9 cellular contexts compared by ENCODE assay signal in genomic region chr4:78293841-78294301, GRCh38.
DNase-seq lines count a peak whose midpoint lies in the region; ATAC-seq and TF ChIP-seq lines count a peak whose summit lies in the region.
"Had no signal": no experiment of that assay in that cellular context is flagged by ENCODE, and none has a peak within 500 bp of the region (broad histone marks: within the 10 kb centered on the region; RNA-seq: fewer than 3 reads in every experiment).

No MANE protein-coding gene starts in this region.

- H3K27me3 ChIP-seq in IMR-90 (ENCODE audit: control insufficient read depth, insufficient read depth, low read length) (peaks cover 5% of the 10 kb centered on the region), breast epithelium (no peaks in the 10 kb centered on the region), mesenchymal stem cell (ENCODE audit: control insufficient read depth in 1 of 2, insufficient read depth in 1 of 2, low read length in 2 of 2) (no peaks in the 10 kb centered on the region)

- H3K4ac ChIP-seq in IMR-90 (ENCODE audit: low read depth, low read length) (peak overlapping the region; percentile 62), mesenchymal stem cell (ENCODE audit: low read depth in 1 of 2, low read length in 2 of 2) (no peak overlapping the region)

- H3K4me3 ChIP-seq in IMR-90 (ENCODE audit: insufficient read depth, low read depth, low read length) (no peak overlapping the region), breast epithelium (no peak overlapping the region), mesenchymal stem cell (ENCODE audit: insufficient read depth in 1 of 2, low read depth in 1 of 2, low read length in 2 of 2) (peak overlapping the region in 1 of 2 experiments; percentile 47)

- H2BK5ac ChIP-seq in IMR-90 (ENCODE audit: low read depth, low read length, poor library complexity, severe bottlenecking), result peak overlapping the region; percentile 6
- H2BK5ac ChIP-seq in mesenchymal stem cell (ENCODE audit: low read depth, low read length, poor library complexity, severe bottlenecking), result peak overlapping the region; percentile 70

- H2AFZ ChIP-seq in IMR-90 (replicated peaks; ENCODE audit: low read length, poor library complexity), result no peak overlapping the region
- H2AFZ ChIP-seq in mesenchymal stem cell (ENCODE audit: low read depth, low read length), result no peak overlapping the region

- H2BK20ac ChIP-seq in IMR-90 (ENCODE audit: low read depth, low read length), result peak overlapping the region; percentile 69

- H3K14ac ChIP-seq in IMR-90 (replicated peaks; ENCODE audit: low read depth, low read length) (no peak overlapping the region; the same call in 1 of the 2 replicates), mesenchymal stem cell (ENCODE audit: low read length in 2 of 2) (no peak overlapping the region)

- no peak overlapping the region for H3K4me3 Mint-ChIP-seq in CD14-positive monocyte
- H3K4me3 Mint-ChIP-seq: activated naive CD8-positive, alpha-beta T cell had no signal

- H4K8ac ChIP-seq in IMR-90 (ENCODE audit: low read depth in 2 of 2, low read length in 2 of 2) (no peak overlapping the region), mesenchymal stem cell (ENCODE audit: low read length) (peak overlapping the region; percentile 60)

- H4K20me1 ChIP-seq in IMR-90 (ENCODE audit: insufficient read depth, low read length), result no peaks in the 10 kb centered on the region

- H3K18ac ChIP-seq in IMR-90 (ENCODE audit: low read depth, low read length) (peak overlapping the region; percentile 26; the same call in 1 of the 2 replicates), mesenchymal stem cell (ENCODE audit: low read depth in 1 of 2, low read length in 2 of 2) (peak overlapping the region in 1 of 2 experiments; percentile 43)

- CTCF ChIA-PET in IMR-90 (lab: Yijun Ruan, JAX), result no interaction called here

- no peak for TF ChIP-seq CTCF in IMR-90 (conservative IDR thresholded peaks at IDR 0.05; ENCODE audit: low read depth, low read length)
- no peak for TF ChIP-seq CTCF in breast epithelium (IDR thresholded peaks at IDR 0.05)
- TF ChIP-seq CTCF in CD14-positive monocyte (IDR thresholded peaks at IDR 0.05), result no peak

- H3K27ac Mint-ChIP-seq in CD14-positive monocyte, result no peak overlapping the region
- H3K27ac Mint-ChIP-seq: activated naive CD8-positive, alpha-beta T cell had no signal

- H2BK12ac ChIP-seq in mesenchymal stem cell (ENCODE audit: low read length in 2 of 2), result peak overlapping the region in 1 of 2 experiments; percentile 39

- H3K36me3 ChIP-seq in IMR-90 (ENCODE audit: control insufficient read depth, insufficient read depth, low read length) (no peaks in the 10 kb centered on the region), breast epithelium (no peaks in the 10 kb centered on the region), mesenchymal stem cell (ENCODE audit: control insufficient read depth in 1 of 2, insufficient read depth in 2 of 2, low read depth in 1 of 2, low read length in 2 of 2) (no peaks in the 10 kb centered on the region)

- peak overlapping the region; percentile 42 for H4K91ac ChIP-seq in IMR-90 (ENCODE audit: insufficient read depth, low read depth, low read length)
- H4K91ac ChIP-seq in mesenchymal stem cell (ENCODE audit: low read length), result no peak overlapping the region

- POLR2A ChIA-PET in IMR-90 (lab: Charles Lee; ENCODE audit: unreplicated experiment), result no interaction called here

- no CpG with 5 or more reads among the region's 4 CpGs for WGBS in IMR-90 (ENCODE audit: extremely low coverage in 2 of 2, insufficient read length in 1 of 2), 2 experiments
- 24% methylated on average over 4 of the region's 4 CpGs for WGBS in mesenchymal stem cell

- H2AK9ac ChIP-seq in IMR-90 (replicated peaks; ENCODE audit: low read depth, low read length, poor library complexity), result no peak overlapping the region

- no peak overlapping the region for H3K56ac ChIP-seq in IMR-90 (ENCODE audit: extremely low read depth, insufficient read depth, low read length)

- peak; percentile 84 for ATAC-seq in IMR-90 (ENCODE audit: low read depth)

- DNase-seq in AG20443 (ENCODE audit: low spot score) (peak; percentile 66), IMR-90 (peak; percentile 74), breast epithelium (ENCODE audit: low spot score in 2 of 2) (no peak), mesenchymal stem cell (peak; percentile 52), NCI-H2171 (lab: John Stamatoyannopoulos, UW) (no peak), GDM1 (lab: John Stamatoyannopoulos, UW) (no peak), T-helper 2 cell (no peak), CD14-positive monocyte (ENCODE audit: low spot score) (no peak)

- H3K4me2 ChIP-seq in IMR-90 (ENCODE audit: low read depth, low read length) (peak overlapping the region; percentile 34), mesenchymal stem cell (ENCODE audit: low read length, poor library complexity, severe bottlenecking) (peak overlapping the region; percentile 25)

- no peak for TF ChIP-seq POLR2A in IMR-90 (IDR thresholded peaks at IDR 0.05; ENCODE audit: low read depth, low read length)
- TF ChIP-seq POLR2A in breast epithelium (IDR thresholded peaks at IDR 0.05), result no peak

- H3K9me1 ChIP-seq in IMR-90 (ENCODE audit: insufficient read depth, low read length), result no peaks in the 10 kb centered on the region

- no peak overlapping the region for H4K5ac ChIP-seq in IMR-90 (ENCODE audit: low read depth, low read length)

- in situ Hi-C loops in IMR-90 (cut with MboI; ENCODE audit: low sequenced_read_pairs), result no loop called here

- H3K9me3 ChIP-seq in IMR-90 (ENCODE audit: control insufficient read depth, insufficient read depth, low read length), result no peaks in the 10 kb centered on the region
- no peaks in the 10 kb centered on the region for H3K9me3 ChIP-seq in breast epithelium
- no peaks in the 10 kb centered on the region for H3K9me3 ChIP-seq in mesenchymal stem cell (ENCODE audit: control insufficient read depth, low read length)

- peaks cover 7% of the 10 kb centered on the region for H3K4me1 Mint-ChIP-seq in CD14-positive monocyte

- no peak overlapping the region for H3K27ac ChIP-seq in IMR-90 (ENCODE audit: insufficient read depth, low read length)
- peak overlapping the region; percentile 34 to 61 for H3K27ac ChIP-seq in breast epithelium
- H3K27ac ChIP-seq in mesenchymal stem cell (ENCODE audit: low read length, poor library complexity, severe bottlenecking), result peak overlapping the region; percentile 94

- no peaks in the 10 kb centered on the region for H3K9me3 Mint-ChIP-seq in CD14-positive monocyte

- peak overlapping the region; percentile 51 for H2BK120ac ChIP-seq in IMR-90 (ENCODE audit: low read depth, low read length)
- H2BK120ac ChIP-seq in mesenchymal stem cell (ENCODE audit: low read depth, low read length), result no peak overlapping the region

- H2AK5ac ChIP-seq in IMR-90 (ENCODE audit: low read depth, low read length) (no peak overlapping the region), mesenchymal stem cell (ENCODE audit: low read length, severe bottlenecking) (peak overlapping the region; percentile 94)

- H3K36me3 Mint-ChIP-seq in CD14-positive monocyte, result no peaks in the 10 kb centered on the region
- H3K36me3 Mint-ChIP-seq: activated naive CD8-positive, alpha-beta T cell had no signal

- TF ChIP-seq RAD21 in IMR-90 (IDR thresholded peaks at IDR 0.05; ENCODE audit: low read length), result no peak

- no TSS peak for BruUV-seq in IMR-90 (replicated peaks; lab: Mats Ljungman, UMichigan)

- H3K4me1 ChIP-seq in IMR-90 (ENCODE audit: control insufficient read depth, insufficient read depth, low read length), result peaks cover 7% of the 10 kb centered on the region; the same call in 1 of the 2 replicates
- H3K4me1 ChIP-seq in breast epithelium, result no peaks in the 10 kb centered on the region
- peaks cover 11% of the 10 kb centered on the region for H3K4me1 ChIP-seq in mesenchymal stem cell (ENCODE audit: control insufficient read depth, insufficient read depth, low read depth, low read length)

- H3K9ac ChIP-seq in IMR-90 (ENCODE audit: low read depth, low read length) (no peak overlapping the region), mesenchymal stem cell (ENCODE audit: low read length) (peak overlapping the region; percentile 6)

- intact Hi-C loops in IMR-90 (cut with micrococcal nuclease) (loop anchor here (2.0 kb wide), 1 partner anchor 27 kb away; no protein-coding TSS in a partner anchor), breast epithelium (cut with DNase I; ENCODE audit: low total_unique reads) (no loop called here), CD14-positive monocyte (cut with micrococcal nuclease) (no loop called here)

- H3K23ac ChIP-seq in IMR-90 (ENCODE audit: low read depth, low read length) (no peak overlapping the region; the same call in 1 of the 2 replicates), mesenchymal stem cell (ENCODE audit: low read length in 2 of 2) (no peak overlapping the region)

- dilution Hi-C loops in IMR-90 (cut with HindIII; ENCODE audit: low sequenced_read_pairs, unreplicated experiment), result no loop called here

- no peaks in the 10 kb centered on the region for H3K79me1 ChIP-seq in IMR-90 (ENCODE audit: low read depth in 1 of 2, low read length in 2 of 2)
- no peaks in the 10 kb centered on the region for H3K79me1 ChIP-seq in mesenchymal stem cell (replicated peaks; ENCODE audit: low read length, poor library complexity, severe bottlenecking)

- H3K27me3 Mint-ChIP-seq in CD14-positive monocyte (ENCODE audit: low read depth in 3 of 3), result peaks cover 0 to 1% (median 0%) of the 10 kb centered on the region in 3 donors

- H2BK15ac ChIP-seq in IMR-90 (ENCODE audit: low read depth, low read length), result no peak overlapping the region; the same call in 2 of the 3 replicates
- H2BK15ac ChIP-seq in mesenchymal stem cell (ENCODE audit: low read depth, poor library complexity, severe bottlenecking), result no peak overlapping the region

TF ChIP-seq in IMR-90, 13 proteins besides CTCF, POLR2A, EP300 and RAD21 (continues in another document):
- TF ChIP-seq, protein P1, sequence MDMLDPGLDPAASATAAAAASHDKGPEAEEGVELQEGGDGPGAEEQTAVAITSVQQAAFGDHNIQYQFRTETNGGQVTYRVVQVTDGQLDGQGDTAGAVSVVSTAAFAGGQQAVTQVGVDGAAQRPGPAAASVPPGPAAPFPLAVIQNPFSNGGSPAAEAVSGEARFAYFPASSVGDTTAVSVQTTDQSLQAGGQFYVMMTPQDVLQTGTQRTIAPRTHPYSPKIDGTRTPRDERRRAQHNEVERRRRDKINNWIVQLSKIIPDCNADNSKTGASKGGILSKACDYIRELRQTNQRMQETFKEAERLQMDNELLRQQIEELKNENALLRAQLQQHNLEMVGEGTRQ (IDR thresholded peaks at IDR 0.05; ENCODE audit: low read depth, low read length), result no peak
- no peak for TF ChIP-seq RFX5 (IDR thresholded peaks at IDR 0.05; ENCODE audit: low read depth, low read length)
- no peak for TF ChIP-seq CHD1 (IDR thresholded peaks at IDR 0.05; ENCODE audit: low read depth, low read length)
- no peak for TF ChIP-seq CEBPB (IDR thresholded peaks at IDR 0.05; ENCODE audit: low read depth, low read length)
- TF ChIP-seq MAFK (IDR thresholded peaks at IDR 0.05; ENCODE audit: low read depth, low read length), result no peak
- TF ChIP-seq BHLHE40 (IDR thresholded peaks at IDR 0.05; ENCODE audit: low read depth, low read length), result no peak
- no peak for TF ChIP-seq MXI1 (IDR thresholded peaks at IDR 0.05; ENCODE audit: borderline replicate concordance, low read depth, low read length)
- no peak for TF ChIP-seq MAZ (IDR thresholded peaks at IDR 0.05; ENCODE audit: borderline replicate concordance, low read depth, low read length)
- TF ChIP-seq RCOR1 (IDR thresholded peaks at IDR 0.05; ENCODE audit: insufficient replicate concordance, low read length), result no peak

Comparison
In these comparisons a context has a peak if more than half of its experiments do, and no peak if none do; other contexts are left out.
1. DNase-seq: peak in AG20443 (single experiment), IMR-90 (single experiment) and mesenchymal stem cell (single experiment); none in breast epithelium (0 of 2), NCI-H2171 (single experiment), GDM1 (single experiment), T-helper 2 cell (0 of 5) and CD14-positive monocyte (single experiment).